9 cellular contexts compared by ENCODE assay signal in genomic region chr15:82808634-82809041, GRCh38. TPM values are rescaled to one million over a fixed set of nuclear protein-coding genes. Genes with fewer than 3 reads are reported as not detected.
DNase-seq lines count a peak whose midpoint lies in the region; ATAC-seq, FAIRE-seq and TF ChIP-seq lines count a peak whose summit lies in the region.
"Had no signal": no experiment of that assay in that cellular context is flagged by ENCODE, and none has a peak within 500 bp of the region (broad histone marks: within the 10 kb centered on the region; RNA-seq: fewer than 3 reads in every experiment).

No MANE protein-coding gene starts in this region.

- intact Hi-C loops in PC-9 (cut with micrococcal nuclease; ENCODE audit: unreplicated experiment), result loop anchor here (1.0 to 2.0 kb wide), 2 partner anchors 58 to 268 kb away; partner anchors contain the start of gene RPS17
- intact Hi-C loops in endothelial cell of umbilical vein (cut with micrococcal nuclease), result loop anchor here (1.0 kb wide), 1 partner anchor 58 kb away; no protein-coding TSS in a partner anchor
- intact Hi-C loops in psoas muscle (cut with DNase I), result no loop called here
- intact Hi-C loops in kidney (cut with DNase I), result no loop called here

- WGBS in psoas muscle, 3 donors, result 24 to 52% (median 35%) methylated on average over 9 of the region's 9 CpGs

- H3K27ac ChIP-seq in PC-9 (peak overlapping the region; percentile 80; the same call in 1 of the 2 replicates), endothelial cell of umbilical vein (ENCODE audit: insufficient read depth, low read depth, low read length) (no peak overlapping the region), psoas muscle (peak overlapping the region; percentile 100), kidney (ENCODE audit: low read depth in 2 of 2, low read length in 2 of 2) (peak overlapping the region in 1 of 2 donors; percentile 100)

- ATAC-seq in psoas muscle, result peak in 3 of 4 donors; percentile 12 to 25 (median 25)
- ATAC-seq in HG02678 (IDR thresholded peaks at IDR 0.05; ENCODE audit: unreplicated experiment), result no peak

- H3K4me3 ChIP-seq in GM12864 (ENCODE audit: low read depth, low read length) (peak overlapping the region; percentile 95; the same call in 1 of the 2 replicates), PC-9 (peak overlapping the region; percentile 99; the same call in 1 of the 2 replicates), endothelial cell of umbilical vein (replicated peaks in 1 of 3; ENCODE audit: insufficient read depth in 1 of 3, low read depth in 1 of 3, low read length in 3 of 3) (no peak overlapping the region), psoas muscle (peak overlapping the region; percentile 92), kidney (ENCODE audit: low read length in 2 of 2) (peak overlapping the region in 1 of 2 donors; percentile 93)

- CTCF ChIA-PET in PC-9 (lab: Charles Lee) (no interaction called here), endothelial cell of umbilical vein (lab: Charles Lee) (no interaction called here)

- TF ChIP-seq CTCF in GM12864 (IDR thresholded peaks at IDR 0.05; ENCODE audit: low read depth, low read length, missing control alignments), result no peak
- TF ChIP-seq CTCF in PC-9 (conservative IDR thresholded peaks at IDR 0.05), result no peak
- no peak for TF ChIP-seq CTCF in endothelial cell of umbilical vein (IDR thresholded peaks at IDR 0.05; ENCODE audit: extremely low read depth in 1 of 2, insufficient read depth in 1 of 2, low read depth in 1 of 2, low read length in 2 of 2)
- no peak for TF ChIP-seq CTCF in psoas muscle (IDR thresholded peaks at IDR 0.05)
- TF ChIP-seq CTCF in kidney (IDR thresholded peaks at IDR 0.05; ENCODE audit: borderline replicate concordance, extremely low read depth, insufficient read depth), result no peak

- H3K4me2 ChIP-seq in PC-9 (peak overlapping the region; percentile 97), endothelial cell of umbilical vein (ENCODE audit: insufficient read depth, low read length) (peak overlapping the region; percentile 72)

- peak overlapping the region; percentile 78 for H2AFZ ChIP-seq in PC-9
- peak overlapping the region; percentile 14 for H2AFZ ChIP-seq in endothelial cell of umbilical vein (ENCODE audit: low read depth, low read length)

- no peak overlapping the region for H3K9ac ChIP-seq in endothelial cell of umbilical vein (replicated peaks; ENCODE audit: extremely low read depth, insufficient read depth, low read length)
- H3K9ac ChIP-seq in kidney (ENCODE audit: low read length in 2 of 2), result peak overlapping the region in 1 of 2 donors; percentile 93

- FAIRE-seq in endothelial cell of umbilical vein (lab: Jason Lieb, UNC) (no peak), kidney (lab: Jason Lieb, UNC) (no peak)

- dilution Hi-C loops in endothelial cell of umbilical vein (cut with MboI; ENCODE audit: extremely low pct_ligation_motif_present, low sequenced_read_pairs), result no loop called here

- H3K36me3 ChIP-seq in PC-9 (ENCODE audit: low read depth) (peaks cover under 1% of the 10 kb centered on the region; the same call in 1 of the 2 replicates), endothelial cell of umbilical vein (ENCODE audit: control insufficient read depth in 2 of 2, extremely low read depth in 1 of 2, insufficient read depth in 2 of 2, low read length in 2 of 2) (no peaks in the 10 kb centered on the region), psoas muscle (ENCODE audit: insufficient read depth in 1 of 2, low read depth in 1 of 2) (peaks cover 0 to 9% of the 10 kb centered on the region in 2 donors), kidney (ENCODE audit: control insufficient read depth in 1 of 2, insufficient read depth in 2 of 2, low read length in 2 of 2) (no peaks in the 10 kb centered on the region)

- H4K20me1 ChIP-seq in PC-9 (ENCODE audit: insufficient read depth), result no peaks in the 10 kb centered on the region
- H4K20me1 ChIP-seq in endothelial cell of umbilical vein (replicated peaks; ENCODE audit: control insufficient read depth, extremely low read depth, insufficient read depth, low read length), result no peaks in the 10 kb centered on the region

- no peak for DNase-seq in GM12864 (ENCODE audit: low read depth)
- DNase-seq in PC-9, result peak in 1 of 2 experiments; percentile 20
- no peak for DNase-seq in endothelial cell of umbilical vein (ENCODE audit: low read depth, low spot score)
- DNase-seq in psoas muscle, result no peak
- DNase-seq in kidney, result no peak
- DNase-seq in NCI-H1417 (lab: John Stamatoyannopoulos, UW), result no peak
- DNase-seq in activated effector memory CD4-positive, alpha-beta T cell treated with Interleukin-2 at 50 U/mL for 16 hours, result no peak

- no peaks in the 10 kb centered on the region for H3K9me1 ChIP-seq in endothelial cell of umbilical vein (replicated peaks; ENCODE audit: control insufficient read depth, extremely low read depth, insufficient read depth, low read length)

- H3K9me3 ChIP-seq in PC-9 (ENCODE audit: insufficient read depth, low read depth) (no peaks in the 10 kb centered on the region), endothelial cell of umbilical vein (replicated peaks; ENCODE audit: control insufficient read depth, insufficient read depth, low read length) (no peaks in the 10 kb centered on the region), psoas muscle (no peaks in the 10 kb centered on the region), kidney (ENCODE audit: control insufficient read depth in 1 of 2, low read length in 2 of 2) (no peaks in the 10 kb centered on the region)

- H3K27me3 ChIP-seq in PC-9 (ENCODE audit: insufficient read depth, low read depth) (no peaks in the 10 kb centered on the region), endothelial cell of umbilical vein (ENCODE audit: control insufficient read depth in 2 of 2, insufficient read depth in 2 of 2, low read length in 2 of 2) (peaks cover 0 to 9% of the 10 kb centered on the region in 2 experiments), psoas muscle (ENCODE audit: insufficient read depth in 3 of 3, low read length in 2 of 3) (no peaks in the 10 kb centered on the region)

- no peak for TF ChIP-seq POLR2A in endothelial cell of umbilical vein (IDR thresholded peaks at IDR 0.05; ENCODE audit: low read depth, low read length)

- POLR2A ChIA-PET in PC-9 (lab: Charles Lee; ENCODE audit: unreplicated experiment) (interaction anchor here (0.6 kb wide), 1 partner anchor 58 kb away, joined by 3 read pairs; no protein-coding TSS in a partner anchor), endothelial cell of umbilical vein (lab: Charles Lee) (no interaction called here)

- H3K4me1 ChIP-seq in PC-9 (replicated peaks; ENCODE audit: insufficient read depth) (peaks cover 17% of the 10 kb centered on the region), endothelial cell of umbilical vein (ENCODE audit: control insufficient read depth, extremely low read depth, insufficient read depth, low read length) (no peaks in the 10 kb centered on the region), psoas muscle (peaks cover 49% of the 10 kb centered on the region), kidney (ENCODE audit: control insufficient read depth in 1 of 2, insufficient read depth in 1 of 2, low read depth in 1 of 2, low read length in 2 of 2) (peaks cover 0 to 13% of the 10 kb centered on the region in 2 donors)

- no TSS peak for BruUV-seq in PC-9 (replicated peaks; lab: Mats Ljungman, UMichigan)
- BruUV-seq in endothelial cell of umbilical vein (replicated peaks; lab: Mats Ljungman, UMichigan), result no TSS peak

- peaks cover 13% of the 10 kb centered on the region; the same call in 1 of the 2 replicates for H3F3A ChIP-seq in PC-9 (ENCODE audit: insufficient read depth, low read depth)

- peaks cover 32% of the 10 kb centered on the region for H3K79me2 ChIP-seq in PC-9 (ENCODE audit: low read depth)
- H3K79me2 ChIP-seq in endothelial cell of umbilical vein (ENCODE audit: control insufficient read depth, insufficient read depth, low read length), result peaks cover 29% of the 10 kb centered on the region

- no peaks in the 10 kb centered on the region for H3K9me2 ChIP-seq in PC-9 (ENCODE audit: insufficient read depth)

TF ChIP-seq in endothelial cell of umbilical vein, 7 proteins besides CTCF, POLR2A, EP300 and RAD21 (continues in another document):
- TF ChIP-seq MYC (IDR thresholded peaks at IDR 0.05; ENCODE audit: low read depth, low read length) (no peak), JUN (IDR thresholded peaks at IDR 0.05; ENCODE audit: borderline replicate concordance, insufficient read depth, insufficient read length, low read depth) (no peak), MAX (IDR thresholded peaks at IDR 0.05; ENCODE audit: insufficient read depth, insufficient read length) (no peak), GATA2 (IDR thresholded peaks at IDR 0.05; ENCODE audit: insufficient read depth, insufficient read length, low read depth, low read length) (no peak), FOS (IDR thresholded peaks at IDR 0.05; ENCODE audit: borderline replicate concordance, insufficient read depth, low read length) (no peak)

RNA-seq across cellular contexts. Expression of gene WHAMM, which starts 0.8 kb away (rescaled TPM):
- total RNA-seq in PC-9 (2021) (6.4 and 6.9 TPM in 2 replicates), endothelial cell of umbilical vein (7.7 and 9.4 TPM in 2 replicates), psoas muscle (10 to 100 TPM; 14.7 to 30.8 (median 24.1) TPM), kidney (13.8 TPM)
- polyA plus RNA-seq in endothelial cell of umbilical vein (4.1 and 4.3 TPM in 2 replicates), psoas muscle (10 to 100 TPM in 2 of 3 donors, 1 to 10 TPM in 1; 9.9 to 25.8 (median 12.0) TPM), kidney (ENCODE audit: insufficient read depth, low read depth, low replicate concordance) (4.0 TPM)
- polyA plus RNA-seq in endothelial cell of umbilical vein (2011; cell fraction: cytosol; rRNA removed), result 3.4 and 4.0 TPM in 2 replicates
- polyA plus RNA-seq in endothelial cell of umbilical vein (2011; cell fraction: nucleus; rRNA removed), result 6.4 and 6.9 TPM in 2 replicates
- 3.0 and 3.3 TPM in 2 replicates for polyA plus RNA-seq in endothelial cell of umbilical vein (2012)
- polyA minus RNA-seq in endothelial cell of umbilical vein, result 1.8 and 2.1 TPM in 2 replicates
- 2.2 TPM for polyA minus RNA-seq in endothelial cell of umbilical vein (2011; cell fraction: cytosol; rRNA and poly(A)+ RNA removed)
- polyA minus RNA-seq in endothelial cell of umbilical vein (2011; cell fraction: nucleus; rRNA and poly(A)+ RNA removed), result 2.5 and 2.8 TPM in 2 replicates

RNA-seq across cellular contexts. Expression of gene FSD2, which starts 2.8 kb away (rescaled TPM):
- not detected in 2 replicates for total RNA-seq in PC-9 (2021)
- total RNA-seq in endothelial cell of umbilical vein, result not detected in 2 replicates
- not detected in 2 replicates for polyA plus RNA-seq in endothelial cell of umbilical vein
- polyA plus RNA-seq in endothelial cell of umbilical vein (2011; cell fraction: cytosol; rRNA removed), result not detected in 2 replicates
- polyA plus RNA-seq in endothelial cell of umbilical vein (2011; cell fraction: nucleus; rRNA removed), result not detected in 2 replicates
- not detected in 2 replicates for polyA plus RNA-seq in endothelial cell of umbilical vein (2012)
- polyA minus RNA-seq in endothelial cell of umbilical vein, result not detected in 2 replicates
- polyA minus RNA-seq in endothelial cell of umbilical vein (2011; cell fraction: cytosol; rRNA and poly(A)+ RNA removed), result not detected
- not detected in 2 replicates for polyA minus RNA-seq in endothelial cell of umbilical vein (2011; cell fraction: nucleus; rRNA and poly(A)+ RNA removed)
- 10 to 100 TPM; 10.3 to 65.3 (median 28.2) TPM for total RNA-seq in psoas muscle
- polyA plus RNA-seq in psoas muscle, result 10 to 100 TPM in 1 of 3 donors, 1 to 10 TPM in 1, under 1 TPM in 1; 0.51 to 32.2 (median 5.9) TPM
- total RNA-seq in kidney, result not detected
- polyA plus RNA-seq in kidney (ENCODE audit: insufficient read depth, low read depth, low replicate concordance), result not detected
- total RNA-seq: T-helper 2 cell treated with Interferon-gamma antibody and Interleukin-4, amounts not matched to agents 100 ng/mL and 5 ng/mL, for 36 hours had no signal

Comparison
In these comparisons a context has a peak if more than half of its experiments do, and no peak if none do; other contexts are left out.
1. H3K4me3 ChIP-seq: peak in GM12864 (single experiment), PC-9 (single experiment) and psoas muscle (single experiment); none in endothelial cell of umbilical vein (0 of 3).
2. RNA of gene FSD2, which starts 2.8 kb away (total RNA-seq): 10.3 to 65.3 TPM in psoas muscle; not detected in kidney (single experiment), not detected in PC-9 and not detected in endothelial cell of umbilical vein; every median in the first group is over 10 times any median in the second.
3. intact Hi-C loops: an anchor here in PC-9 (1.0 to 2.0 kb wide) and endothelial cell of umbilical vein (1.0 kb wide); none called in psoas muscle and kidney.